Comparison of ENCODE assay signal across 20 cellular contexts in genomic region chr1:26032636-26033357, GRCh38. TPM values are rescaled to one million over a fixed set of nuclear protein-coding genes. Genes with fewer than 3 reads are reported as not detected.
DNase-seq lines count a peak whose midpoint lies in the region; ATAC-seq, FAIRE-seq and TF ChIP-seq lines count a peak whose summit lies in the region.
"Had no signal": no experiment of that assay in that cellular context is flagged by ENCODE, and none has a peak within 500 bp of the region (broad histone marks: within the 10 kb centered on the region; RNA-seq: fewer than 3 reads in every experiment).

No MANE protein-coding gene starts in this region.

- no peak for ATAC-seq in CD4-positive, alpha-beta T cell (ENCODE audit: poor library complexity)
- no peak for ATAC-seq in K562
- ATAC-seq: HepG2 had no signal

- BruUV-seq in K562 (replicated peaks; lab: Mats Ljungman, UMichigan), result no TSS peak

- in situ Hi-C loops in K562 (cut with MboI), result no loop called here

- H4K20me1 ChIP-seq in K562 (replicated peaks; ENCODE audit: control insufficient read depth, insufficient read depth, low read length) (no peaks in the 10 kb centered on the region), osteoblast (ENCODE audit: insufficient read depth, low read length) (no peaks in the 10 kb centered on the region)
- H4K20me1 ChIP-seq: BLaER1 had no signal

- no peak for TF ChIP-seq RAD21 in K562 (CRISPR knock-in tag; conservative IDR thresholded peaks at IDR 0.05 in 1 of 2, IDR thresholded peaks at IDR 0.05 in 1 of 2)

- no peaks in the 10 kb centered on the region for H3K36me3 ChIP-seq in K562 (ENCODE audit: control insufficient read depth, insufficient read depth, low read length)
- H3K36me3 ChIP-seq in osteoblast (ENCODE audit: insufficient read depth, low read length), result no peaks in the 10 kb centered on the region
- H3K36me3 ChIP-seq: BLaER1 had no signal

- CTCF ChIA-PET in CD4-positive, alpha-beta T cell (lab: Charles Lee), result no interaction called here
- CTCF ChIA-PET in K562 (lab: Yijun Ruan, JAX; ENCODE audit: low intra/inter-chr PET ratio), result no interaction called here
- CTCF ChIA-PET in activated naive CD4-positive, alpha-beta T cell treated with anti-CD3 and anti-CD28 coated beads for 36 hours (lab: Charles Lee), result no interaction called here
- CTCF ChIA-PET in activated CD4-positive, alpha-beta memory T cell treated with anti-CD3 and anti-CD28 coated beads for 36 hours (lab: Charles Lee), result interaction anchor here (0.6 to 1.1 kb wide), 2 partner anchors 112 to 1363 kb away, joined by 3 to 4 read pairs; no protein-coding TSS in a partner anchor

- intact Hi-C loops in CD4-positive, alpha-beta T cell (cut with DNase I, micrococcal nuclease), result loop anchor here in 1 of 2 experiments (10.0 kb wide), 1 partner anchor 382 kb away; the partner anchor contains the start of gene LIN28A
- intact Hi-C loops in K562 (cut with micrococcal nuclease), result no loop called here
- intact Hi-C loops in activated naive CD4-positive, alpha-beta T cell treated with anti-CD3 and anti-CD28 coated beads for 36 hours (cut with micrococcal nuclease), result no loop called here
- intact Hi-C loops in activated CD4-positive, alpha-beta memory T cell treated with anti-CD3 and anti-CD28 coated beads for 36 hours (cut with micrococcal nuclease), result no loop called here

- POLR2A ChIA-PET in CD4-positive, alpha-beta T cell (lab: Charles Lee), result no interaction called here
- POLR2A ChIA-PET in K562 (lab: Yijun Ruan, JAX), result interaction anchor here (0.6 to 1.5 kb wide), 6 partner anchors 8 to 209 kb away, joined by 3 to 7 read pairs (median 4); partner anchors contain the start of genes CEP85 and TRIM63
- POLR2A ChIA-PET in activated CD4-positive, alpha-beta memory T cell treated with anti-CD3 and anti-CD28 coated beads for 36 hours (lab: Charles Lee), result no interaction called here

- 66% methylated on average over 12 of the region's 12 CpGs for whole genome bisulfite sequencing in K562 (ENCODE audit: insufficient coverage, low coverage, missing lambda C conversion rate)

- H3K27me3 ChIP-seq in CD4-positive, alpha-beta T cell (ENCODE audit: control insufficient read depth, insufficient read depth, low read length), result no peaks in the 10 kb centered on the region
- H3K27me3 ChIP-seq in K562 (ENCODE audit: control insufficient read depth in 2 of 2, insufficient read depth in 2 of 2, low read length in 2 of 2), result no peaks in the 10 kb centered on the region
- no peaks in the 10 kb centered on the region for H3K27me3 ChIP-seq in osteoblast (ENCODE audit: insufficient read depth, low read length)
- H3K27me3 ChIP-seq: BLaER1 had no signal

- no peaks in the 10 kb centered on the region for H3K9me3 ChIP-seq in CD4-positive, alpha-beta T cell (ENCODE audit: control insufficient read depth, low read length)
- H3K9me3 ChIP-seq in K562 (replicated peaks; ENCODE audit: control insufficient read depth, insufficient read depth, low read depth, low read length) (no peaks in the 10 kb centered on the region), osteoblast (ENCODE audit: low read depth, low read length) (no peaks in the 10 kb centered on the region)
- H3K9me3 ChIP-seq: BLaER1 had no signal

- TF ChIP-seq EP300 in K562 (IDR thresholded peaks at IDR 0.05; ENCODE audit: low read length), result no peak

- no peak for TF ChIP-seq CTCF in CD4-positive, alpha-beta T cell (IDR thresholded peaks at IDR 0.05)
- no peak for TF ChIP-seq CTCF in K562 (IDR thresholded peaks at IDR 0.05 in 2 of 3, conservative IDR thresholded peaks at IDR 0.05 in 1 of 3; ENCODE audit: insufficient read depth in 2 of 3, low read depth in 1 of 3, low read length in 3 of 3)
- TF ChIP-seq CTCF in mesothelial cell of epicardium (IDR thresholded peaks at IDR 0.05; ENCODE audit: unreplicated experiment), result no peak
- no peak for TF ChIP-seq CTCF in osteoblast (IDR thresholded peaks at IDR 0.05; ENCODE audit: extremely low read depth, low read depth, low read length)

- H3K9me1 ChIP-seq in K562 (ENCODE audit: control insufficient read depth, insufficient read depth, low read length), result no peaks in the 10 kb centered on the region

- H3K4me3 ChIP-seq in K562, result no peak overlapping the region
- no peak overlapping the region for H3K4me3 ChIP-seq in osteoblast (ENCODE audit: insufficient read depth, low read length)
- H3K4me3 ChIP-seq: BLaER1 had no signal

- H3K4me3 Mint-ChIP-seq in CD4-positive, alpha-beta T cell, result peak overlapping the region; percentile 52
- no peak overlapping the region for H3K4me3 Mint-ChIP-seq in mesothelial cell of epicardium
- H3K4me3 Mint-ChIP-seq in activated naive CD4-positive, alpha-beta T cell treated with anti-CD3 and anti-CD28 coated beads for 36 hours, result no peak overlapping the region
- H3K4me3 Mint-ChIP-seq in activated naive CD8-positive, alpha-beta T cell treated with anti-CD3 and anti-CD28 coated beads for 36 hours, result no peak overlapping the region
- H3K4me3 Mint-ChIP-seq in activated CD4-positive, alpha-beta memory T cell treated with anti-CD3 and anti-CD28 coated beads for 36 hours, result no peak overlapping the region

- H2AFZ ChIP-seq in K562 (ENCODE audit: low read depth, low read length) (no peak overlapping the region), osteoblast (ENCODE audit: low read length) (no peak overlapping the region)

- H3K9ac ChIP-seq in K562 (ENCODE audit: insufficient read depth in 1 of 2, low read depth in 2 of 2, low read length in 2 of 2), result peak overlapping the region in 1 of 2 experiments; percentile 77; a peak in 1 of 4 replicates
- H3K9ac ChIP-seq: BLaER1 had no signal

- H3K4me1 Mint-ChIP-seq in CD4-positive, alpha-beta T cell (ENCODE audit: low read depth), result peaks cover 17% of the 10 kb centered on the region
- H3K4me1 Mint-ChIP-seq in mesothelial cell of epicardium, result peaks cover 20% of the 10 kb centered on the region
- H3K4me1 Mint-ChIP-seq in activated naive CD4-positive, alpha-beta T cell treated with anti-CD3 and anti-CD28 coated beads for 36 hours (ENCODE audit: low read depth), result peaks cover 13% of the 10 kb centered on the region
- peaks cover 13% of the 10 kb centered on the region for H3K4me1 Mint-ChIP-seq in activated naive CD8-positive, alpha-beta T cell treated with anti-CD3 and anti-CD28 coated beads for 36 hours
- peaks cover 11% of the 10 kb centered on the region for H3K4me1 Mint-ChIP-seq in activated CD4-positive, alpha-beta memory T cell treated with anti-CD3 and anti-CD28 coated beads for 36 hours (ENCODE audit: low read depth)

- no peak overlapping the region for H3K27ac Mint-ChIP-seq in CD4-positive, alpha-beta T cell
- peak overlapping the region; percentile 80 for H3K27ac Mint-ChIP-seq in mesothelial cell of epicardium
- no peak overlapping the region for H3K27ac Mint-ChIP-seq in activated naive CD4-positive, alpha-beta T cell treated with anti-CD3 and anti-CD28 coated beads for 36 hours
- H3K27ac Mint-ChIP-seq in activated naive CD8-positive, alpha-beta T cell treated with anti-CD3 and anti-CD28 coated beads for 36 hours, result no peak overlapping the region
- H3K27ac Mint-ChIP-seq in activated CD4-positive, alpha-beta memory T cell treated with anti-CD3 and anti-CD28 coated beads for 36 hours, result no peak overlapping the region
- H3K27ac Mint-ChIP-seq: CD4-positive, CD25-positive, alpha-beta regulatory T cell had no signal

- H3K9me3 Mint-ChIP-seq in CD4-positive, alpha-beta T cell, result no peaks in the 10 kb centered on the region
- no peaks in the 10 kb centered on the region for H3K9me3 Mint-ChIP-seq in mesothelial cell of epicardium
- H3K9me3 Mint-ChIP-seq in activated naive CD4-positive, alpha-beta T cell treated with anti-CD3 and anti-CD28 coated beads for 36 hours, result no peaks in the 10 kb centered on the region
- H3K9me3 Mint-ChIP-seq in activated naive CD8-positive, alpha-beta T cell treated with anti-CD3 and anti-CD28 coated beads for 36 hours, result no peaks in the 10 kb centered on the region
- H3K9me3 Mint-ChIP-seq in activated CD4-positive, alpha-beta memory T cell treated with anti-CD3 and anti-CD28 coated beads for 36 hours, result no peaks in the 10 kb centered on the region
- H3K9me3 Mint-ChIP-seq: CD4-positive, CD25-positive, alpha-beta regulatory T cell had no signal

- H3K36me3 Mint-ChIP-seq in CD4-positive, alpha-beta T cell (ENCODE audit: low read depth), result no peaks in the 10 kb centered on the region
- H3K36me3 Mint-ChIP-seq in mesothelial cell of epicardium, result no peaks in the 10 kb centered on the region
- H3K36me3 Mint-ChIP-seq in activated naive CD4-positive, alpha-beta T cell treated with anti-CD3 and anti-CD28 coated beads for 36 hours (ENCODE audit: low read depth), result no peaks in the 10 kb centered on the region
- H3K36me3 Mint-ChIP-seq in activated naive CD8-positive, alpha-beta T cell treated with anti-CD3 and anti-CD28 coated beads for 36 hours, result no peaks in the 10 kb centered on the region
- H3K36me3 Mint-ChIP-seq in activated CD4-positive, alpha-beta memory T cell treated with anti-CD3 and anti-CD28 coated beads for 36 hours, result no peaks in the 10 kb centered on the region
- H3K36me3 Mint-ChIP-seq: CD4-positive, CD25-positive, alpha-beta regulatory T cell had no signal

- H3K4me1 ChIP-seq in K562 (replicated peaks in 1 of 2; ENCODE audit: control insufficient read depth in 2 of 2, insufficient read depth in 2 of 2, low read length in 2 of 2), result peaks cover 34 to 67% of the 10 kb centered on the region in 2 experiments
- peaks cover 36% of the 10 kb centered on the region for H3K4me1 ChIP-seq in osteoblast (ENCODE audit: insufficient read depth, low read length)

- H3K4me2 ChIP-seq in K562 (ENCODE audit: insufficient read depth, low read length), result no peak overlapping the region
- H3K4me2 ChIP-seq in osteoblast (ENCODE audit: insufficient read depth, low read length), result no peak overlapping the region
- H3K4me2 ChIP-seq: BLaER1 had no signal

- no peak for FAIRE-seq in K562 (lab: Jason Lieb, UNC)
- FAIRE-seq: GM19239, HepG2, HTR-8/SVneo had no signal

- H3K27ac ChIP-seq in CD4-positive, alpha-beta T cell (ENCODE audit: low read depth, low read length), result no peak overlapping the region
- H3K27ac ChIP-seq in K562 (ENCODE audit: extremely low read depth, low read depth, low read length), result no peak overlapping the region
- no peak overlapping the region for H3K27ac ChIP-seq in osteoblast (ENCODE audit: low read depth, low read length)
- H3K27ac ChIP-seq: BLaER1 had no signal

- H3K79me2 ChIP-seq in K562 (ENCODE audit: control insufficient read depth, insufficient read depth, low read length) (peaks cover 8% of the 10 kb centered on the region; the same call in 2 of the 3 replicates), osteoblast (ENCODE audit: insufficient read depth, low read length) (no peaks in the 10 kb centered on the region)

- H3K27me3 Mint-ChIP-seq in CD4-positive, alpha-beta T cell, result no peaks in the 10 kb centered on the region
- peaks cover 2% of the 10 kb centered on the region for H3K27me3 Mint-ChIP-seq in mesothelial cell of epicardium (ENCODE audit: low read depth)
- peaks cover 3% of the 10 kb centered on the region for H3K27me3 Mint-ChIP-seq in activated naive CD4-positive, alpha-beta T cell treated with anti-CD3 and anti-CD28 coated beads for 36 hours (ENCODE audit: low read depth)
- no peaks in the 10 kb centered on the region for H3K27me3 Mint-ChIP-seq in activated naive CD8-positive, alpha-beta T cell treated with anti-CD3 and anti-CD28 coated beads for 36 hours
- peaks cover 5% of the 10 kb centered on the region for H3K27me3 Mint-ChIP-seq in activated CD4-positive, alpha-beta memory T cell treated with anti-CD3 and anti-CD28 coated beads for 36 hours

- TF ChIP-seq POLR2A in K562 (conservative IDR thresholded peaks at IDR 0.05), result no peak

- no peak for DNase-seq in CD4-positive, alpha-beta T cell
- DNase-seq in K562 (ENCODE audit: extremely low read depth in 1 of 4, low spot score in 3 of 4), result no peak
- DNase-seq in mesothelial cell of epicardium (ENCODE audit: low spot score in 2 of 2, unreplicated experiment in 2 of 2), result no peak
- peak; percentile 29 for DNase-seq in osteoblast (ENCODE audit: insufficient read length, low spot score, missing footprints)
- no peak for DNase-seq in activated naive CD4-positive, alpha-beta T cell treated with anti-CD3 and anti-CD28 coated beads for 36 hours
- DNase-seq in activated naive CD8-positive, alpha-beta T cell treated with anti-CD3 and anti-CD28 coated beads for 36 hours, result no peak
- DNase-seq in activated CD4-positive, alpha-beta T cell treated with anti-CD3 and anti-CD28 coated beads for 4 hours, result no peak
- no peak for DNase-seq in activated CD4-positive, alpha-beta memory T cell treated with anti-CD3 and anti-CD28 coated beads for 36 hours
- DNase-seq: 8988T; AML-193; CD4-positive, CD25-positive, alpha-beta regulatory T cell; COR-L47; DND-41; GDM1; HCEC 1CT had no signal

RNA-seq across cellular contexts. Expression of gene EXTL1, which starts 11.2 kb away (rescaled TPM):
- not detected for total RNA-seq in CD4-positive, alpha-beta T cell
- 0.58 TPM in 1 of 2 replicates, not detected in the other for total RNA-seq in K562 (2011; cell fraction: chromatin; rRNA removed; ENCODE audit: low replicate concordance)
- 1.5 and 2.0 TPM in 2 replicates for total RNA-seq in K562 (2011; cell fraction: nucleolus; rRNA removed)
- 0.95 and 1.9 TPM in 2 replicates for total RNA-seq in K562 (2011; cell fraction: nucleoplasm; rRNA removed)
- total RNA-seq in K562 (2014; rRNA removed) (0.12 and 0.23 TPM in 2 replicates), K562 (2014; rRNA removed; fragmentation: Illumina TruSeq; extraction: Trizol) (0.04 TPM in 1 of 2 replicates, not detected in the other), K562 (2015; rRNA removed; fragmentation: Illumina TruSeq; extraction: Trizol) (0.07 and 0.08 TPM in 2 replicates), K562 (2021) (0.13 and 0.16 TPM in 2 replicates), mesothelial cell of epicardium (6.9 to 8.2 TPM (median 7.1 TPM) in 3 replicates), osteoblast (1.4 and 3.2 TPM in 2 replicates)
- polyA plus RNA-seq in K562 (2011; rRNA removed) (0.07 and 0.11 TPM in 2 replicates), K562 (2014; fragmentation: Illumina TruSeq; extraction: Trizol) (0.06 TPM in 1 of 2 replicates, not detected in the other), K562 (2014; fragmentation: Nextera tagmentation; extraction: Ambion mirVana) (not detected), K562 (2014; rRNA removed) (0.09 and 0.16 TPM in 2 replicates)
- 0.07 and 0.13 TPM in 2 replicates for polyA plus RNA-seq in K562 (2011; cell fraction: cytosol; rRNA removed)
- 0.28 and 0.32 TPM in 2 replicates for polyA plus RNA-seq in K562 (2011; cell fraction: nucleus; rRNA removed)
- 0.13 and 0.68 TPM in 2 replicates for polyA plus RNA-seq in K562 (2012)
- 0.11 and 0.18 TPM in 2 replicates for polyA minus RNA-seq in K562 (2011; rRNA and poly(A)+ RNA removed)
- 0.29 and 0.55 TPM in 2 replicates for polyA minus RNA-seq in K562 (2011; cell fraction: cytosol; rRNA and poly(A)+ RNA removed)
- polyA minus RNA-seq in K562 (2011; cell fraction: nucleus; rRNA and poly(A)+ RNA removed), result 1.3 and 2.3 TPM in 2 replicates
- total RNA-seq in activated naive CD4-positive, alpha-beta T cell treated with anti-CD3 and anti-CD28 coated beads for 36 hours, result not detected
- total RNA-seq in activated naive CD8-positive, alpha-beta T cell treated with anti-CD3 and anti-CD28 coated beads for 36 hours, result not detected
- total RNA-seq in activated CD4-positive, alpha-beta memory T cell treated with anti-CD3 and anti-CD28 coated beads for 36 hours, result not detected
- total RNA-seq: CD4-positive, CD25-positive, alpha-beta regulatory T cell; H4 had no signal

RNA-seq across cellular contexts. Expression of gene SLC30A2, which starts 13.1 kb away (rescaled TPM):
- total RNA-seq in CD4-positive, alpha-beta T cell, result not detected
- 0.42 TPM in 1 of 2 replicates, not detected in the other for total RNA-seq in K562 (2011; cell fraction: chromatin; rRNA removed; ENCODE audit: low replicate concordance)
- total RNA-seq in K562 (2011; cell fraction: nucleolus; rRNA removed), result 0.33 and 0.53 TPM in 2 replicates
- total RNA-seq in K562 (2011; cell fraction: nucleoplasm; rRNA removed), result 0.51 TPM in 1 of 2 replicates, not detected in the other
- total RNA-seq in K562 (2014; rRNA removed) (0.18 TPM in 1 of 2 replicates, not detected in the other), K562 (2014; rRNA removed; fragmentation: Illumina TruSeq; extraction: Trizol) (not detected in 2 replicates), K562 (2015; rRNA removed; fragmentation: Illumina TruSeq; extraction: Trizol) (not detected in 2 replicates), K562 (2021) (0.11 and 0.13 TPM in 2 replicates), mesothelial cell of epicardium (9.2 to 10.7 TPM (median 10.3 TPM) in 3 replicates), osteoblast (not detected in 2 replicates)
- polyA plus RNA-seq in K562 (2011; rRNA removed) (0.07 and 0.08 TPM in 2 replicates), K562 (2014; fragmentation: Illumina TruSeq; extraction: Trizol) (0.07 TPM in 1 of 2 replicates, not detected in the other), K562 (2014; fragmentation: Nextera tagmentation; extraction: Ambion mirVana) (under 1 TPM; 0.01 to 0.06 TPM), K562 (2014; rRNA removed) (0.03 TPM in 1 of 2 replicates, not detected in the other)
- 0.19 and 0.22 TPM in 2 replicates for polyA plus RNA-seq in K562 (2011; cell fraction: cytosol; rRNA removed)
- 0.10 TPM in 2 replicates for polyA plus RNA-seq in K562 (2011; cell fraction: nucleus; rRNA removed)
- polyA plus RNA-seq in K562 (2012), result 0.03 and 0.32 TPM in 2 replicates
- 0.21 TPM in 1 of 2 replicates, not detected in the other for polyA minus RNA-seq in K562 (2011; rRNA and poly(A)+ RNA removed)
- not detected in 2 replicates for polyA minus RNA-seq in K562 (2011; cell fraction: cytosol; rRNA and poly(A)+ RNA removed)
- 0.13 TPM in 1 of 2 replicates, not detected in the other for polyA minus RNA-seq in K562 (2011; cell fraction: nucleus; rRNA and poly(A)+ RNA removed)
- not detected for total RNA-seq in activated naive CD4-positive, alpha-beta T cell treated with anti-CD3 and anti-CD28 coated beads for 36 hours
- total RNA-seq in activated naive CD8-positive, alpha-beta T cell treated with anti-CD3 and anti-CD28 coated beads for 36 hours, result not detected
- total RNA-seq in activated CD4-positive, alpha-beta memory T cell treated with anti-CD3 and anti-CD28 coated beads for 36 hours, result not detected
- total RNA-seq: CD4-positive, CD25-positive, alpha-beta regulatory T cell; H4; HepG2 had no signal
- polyA plus RNA-seq: HepG2 had no signal

RNA-seq across cellular contexts. Expression of gene TRIM63, which starts 34.6 kb away (rescaled TPM):
- total RNA-seq in CD4-positive, alpha-beta T cell, result not detected
- total RNA-seq in K562 (2011; cell fraction: chromatin; rRNA removed; ENCODE audit: low replicate concordance), result 0.74 and 0.77 TPM in 2 replicates
- 0.26 and 0.67 TPM in 2 replicates for total RNA-seq in K562 (2011; cell fraction: nucleolus; rRNA removed)
- total RNA-seq in K562 (2011; cell fraction: nucleoplasm; rRNA removed), result 0.44 and 0.99 TPM in 2 replicates
- 0.24 and 0.50 TPM in 2 replicates for total RNA-seq in K562 (2014; rRNA removed)
- total RNA-seq in K562 (2014; rRNA removed; fragmentation: Illumina TruSeq; extraction: Trizol), result 0.32 and 0.36 TPM in 2 replicates
- 0.19 and 0.22 TPM in 2 replicates for total RNA-seq in K562 (2015; rRNA removed; fragmentation: Illumina TruSeq; extraction: Trizol)
- total RNA-seq in K562 (2021), result 0.16 and 0.44 TPM in 2 replicates
- 0.42 and 0.57 TPM in 2 replicates for polyA plus RNA-seq in K562 (2011; rRNA removed)
- polyA plus RNA-seq in K562 (2011; cell fraction: cytosol; rRNA removed), result 0.31 and 0.43 TPM in 2 replicates
- 0.41 and 0.65 TPM in 2 replicates for polyA plus RNA-seq in K562 (2011; cell fraction: nucleus; rRNA removed)
- 0.38 and 0.60 TPM in 2 replicates for polyA plus RNA-seq in K562 (2012)
- 0.28 and 0.48 TPM in 2 replicates for polyA plus RNA-seq in K562 (2014; fragmentation: Illumina TruSeq; extraction: Trizol)
- under 1 TPM; 0.08 to 0.10 TPM for polyA plus RNA-seq in K562 (2014; fragmentation: Nextera tagmentation; extraction: Ambion mirVana)
- 0.22 and 0.40 TPM in 2 replicates for polyA plus RNA-seq in K562 (2014; rRNA removed)
- polyA minus RNA-seq in K562 (2011; rRNA and poly(A)+ RNA removed), result 0.28 and 0.54 TPM in 2 replicates
- not detected in 2 replicates for polyA minus RNA-seq in K562 (2011; cell fraction: cytosol; rRNA and poly(A)+ RNA removed)
- polyA minus RNA-seq in K562 (2011; cell fraction: nucleus; rRNA and poly(A)+ RNA removed), result 0.27 and 0.33 TPM in 2 replicates
- 1.4 to 1.9 TPM (median 1.7 TPM) in 3 replicates for total RNA-seq in mesothelial cell of epicardium
- total RNA-seq in osteoblast, result under 0.01 and 0.36 TPM in 2 replicates
- under 1 TPM; 0.33 to 0.40 TPM for total RNA-seq in activated naive CD4-positive, alpha-beta T cell treated with anti-CD3 and anti-CD28 coated beads for 36 hours
- not detected for total RNA-seq in activated naive CD8-positive, alpha-beta T cell treated with anti-CD3 and anti-CD28 coated beads for 36 hours
- total RNA-seq in activated CD4-positive, alpha-beta memory T cell treated with anti-CD3 and anti-CD28 coated beads for 36 hours, result under 1 TPM; 0.17 to 0.19 TPM
- total RNA-seq: CD4-positive, CD25-positive, alpha-beta regulatory T cell; H4; HepG2 had no signal
- polyA plus RNA-seq: CD4-positive, CD25-positive, alpha-beta regulatory T cell; HepG2 had no signal

RNA-seq across cellular contexts. Expression of gene PAFAH2, which starts 34.9 kb away (rescaled TPM):
- total RNA-seq in CD4-positive, alpha-beta T cell, result 1 to 10 TPM; 7.9 to 8.1 TPM
- 9.2 and 10.7 TPM in 2 replicates for total RNA-seq in K562 (2011; cell fraction: chromatin; rRNA removed; ENCODE audit: low replicate concordance)
- total RNA-seq in K562 (2011; cell fraction: nucleolus; rRNA removed), result 7.3 and 7.8 TPM in 2 replicates
- 6.4 and 7.5 TPM in 2 replicates for total RNA-seq in K562 (2011; cell fraction: nucleoplasm; rRNA removed)
- 5.5 and 6.5 TPM in 2 replicates for total RNA-seq in K562 (2014; rRNA removed)
- 6.4 and 6.8 TPM in 2 replicates for total RNA-seq in K562 (2014; rRNA removed; fragmentation: Illumina TruSeq; extraction: Trizol)
- total RNA-seq in K562 (2015; rRNA removed; fragmentation: Illumina TruSeq; extraction: Trizol), result 6.3 and 6.4 TPM in 2 replicates
- 4.7 and 5.9 TPM in 2 replicates for total RNA-seq in K562 (2021)
- 7.5 and 10.9 TPM in 2 replicates for polyA plus RNA-seq in K562 (2011; rRNA removed)
- 6.0 and 7.6 TPM in 2 replicates for polyA plus RNA-seq in K562 (2011; cell fraction: cytosol; rRNA removed)
- 6.5 and 9.1 TPM in 2 replicates for polyA plus RNA-seq in K562 (2011; cell fraction: nucleus; rRNA removed)
- polyA plus RNA-seq in K562 (2012), result 4.5 and 7.8 TPM in 2 replicates
- 7.0 and 8.7 TPM in 2 replicates for polyA plus RNA-seq in K562 (2014; fragmentation: Illumina TruSeq; extraction: Trizol)
- 1 to 10 TPM; 4.2 to 7.0 TPM for polyA plus RNA-seq in K562 (2014; fragmentation: Nextera tagmentation; extraction: Ambion mirVana)
- polyA plus RNA-seq in K562 (2014; rRNA removed), result 6.0 and 6.9 TPM in 2 replicates
- polyA minus RNA-seq in K562 (2011; rRNA and poly(A)+ RNA removed), result 8.3 and 11.1 TPM in 2 replicates
- 4.3 and 7.0 TPM in 2 replicates for polyA minus RNA-seq in K562 (2011; cell fraction: cytosol; rRNA and poly(A)+ RNA removed)
- 4.0 and 5.7 TPM in 2 replicates for polyA minus RNA-seq in K562 (2011; cell fraction: nucleus; rRNA and poly(A)+ RNA removed)
- 8.7 to 9.9 TPM (median 9.1 TPM) in 3 replicates for total RNA-seq in mesothelial cell of epicardium
- 6.5 and 6.9 TPM in 2 replicates for total RNA-seq in osteoblast
- total RNA-seq in activated naive CD4-positive, alpha-beta T cell treated with anti-CD3 and anti-CD28 coated beads for 36 hours, result 1 to 10 TPM; 4.7 to 5.2 TPM
- total RNA-seq in activated naive CD8-positive, alpha-beta T cell treated with anti-CD3 and anti-CD28 coated beads for 36 hours, result 1 to 10 TPM; 8.6 to 8.8 TPM
- 1 to 10 TPM; 5.9 to 7.3 TPM for total RNA-seq in activated CD4-positive, alpha-beta memory T cell treated with anti-CD3 and anti-CD28 coated beads for 36 hours
